11 cellular contexts compared by ENCODE assay signal in the genomic region with DNA sequence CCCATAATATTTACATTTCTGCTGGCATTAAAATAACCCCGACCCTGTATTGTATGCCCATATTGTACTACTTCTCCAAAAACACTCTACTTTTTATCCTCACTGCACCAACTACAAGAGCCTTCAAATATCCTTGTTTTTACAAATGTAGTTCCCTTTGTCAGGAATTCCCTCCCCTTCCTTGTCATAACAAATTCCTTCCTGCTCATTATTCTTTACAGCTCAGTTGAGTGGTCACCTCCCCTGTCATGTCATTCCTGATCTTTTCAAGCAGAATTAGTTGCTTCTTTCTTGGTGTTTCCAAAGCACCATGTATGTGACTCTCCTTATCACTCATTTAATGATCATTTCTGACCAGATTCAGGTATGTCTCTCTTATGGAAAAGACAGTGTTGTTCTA.
DNase-seq lines count a peak whose midpoint lies in the region; ATAC-seq and TF ChIP-seq lines count a peak whose summit lies in the region.
"Had no signal": no experiment of that assay in that cellular context is flagged by ENCODE, and none has a peak within 500 bp of the region (broad histone marks: within the 10 kb centered on the region; RNA-seq: fewer than 3 reads in every experiment).

No MANE protein-coding gene starts in this region.

- TF ChIP-seq CTCF in nephron (IDR thresholded peaks at IDR 0.05; ENCODE audit: unreplicated experiment in 3 of 3), result no peak

- no peaks in the 10 kb centered on the region for H3K36me3 Mint-ChIP-seq in nephron (ENCODE audit: low read depth)
- no peaks in the 10 kb centered on the region for H3K36me3 Mint-ChIP-seq in activated naive CD4-positive, alpha-beta T cell treated with anti-CD3 and anti-CD28 coated beads, Interleukin-2, amount 50 U/mL, for 72 hours
- H3K36me3 Mint-ChIP-seq: CD8-positive, alpha-beta memory T cell had no signal

- H3K4me1 Mint-ChIP-seq in nephron, result peaks cover 34% of the 10 kb centered on the region
- H3K4me1 Mint-ChIP-seq: CD8-positive, alpha-beta memory T cell had no signal

- peaks cover 3% of the 10 kb centered on the region for H3K27me3 Mint-ChIP-seq in nephron (ENCODE audit: low read depth)

- no peak for ATAC-seq in activated CD4-positive, CD25-positive, alpha-beta regulatory T cell treated with anti-CD3 and anti-CD28 coated beads, Interleukin-2, amount 50 U/mL, for 24 hours
- no peak for ATAC-seq in activated naive CD4-positive, alpha-beta T cell treated with anti-CD3 and anti-CD28 coated beads, Interleukin-2, amount 50 U/mL, for 72 hours
- ATAC-seq in HG02610 (IDR thresholded peaks at IDR 0.05; ENCODE audit: unreplicated experiment), result no peak
- ATAC-seq: A549 had no signal

- peak; percentile 10 for DNase-seq in DMS 273 (lab: John Stamatoyannopoulos, UW; ENCODE audit: unreplicated experiment)
- DNase-seq in NCI-H69 (lab: John Stamatoyannopoulos, UW), result peak; percentile 14
- DNase-seq in activated naive CD4-positive, alpha-beta T cell treated with anti-CD3 and anti-CD28 coated beads, Interleukin-2, amount 50 U/mL, for 72 hours (ENCODE audit: low spot score in 2 of 2), result no peak
- DNase-seq: BE2C; Caco-2; CD8-positive, alpha-beta memory T cell; GOT3 had no signal

- peak overlapping the region; percentile 29 to 93 (median 55) for H3K27ac Mint-ChIP-seq in nephron
- no peak overlapping the region for H3K27ac Mint-ChIP-seq in activated naive CD4-positive, alpha-beta T cell treated with anti-CD3 and anti-CD28 coated beads, Interleukin-2, amount 50 U/mL, for 72 hours
- H3K27ac Mint-ChIP-seq: CD8-positive, alpha-beta memory T cell had no signal

- H3K9me3 Mint-ChIP-seq in nephron, result no peaks in the 10 kb centered on the region
- no peaks in the 10 kb centered on the region for H3K9me3 Mint-ChIP-seq in activated naive CD4-positive, alpha-beta T cell treated with anti-CD3 and anti-CD28 coated beads, Interleukin-2, amount 50 U/mL, for 72 hours
- H3K9me3 Mint-ChIP-seq: CD8-positive, alpha-beta memory T cell had no signal

- no peak overlapping the region for H3K4me3 Mint-ChIP-seq in nephron
- H3K4me3 Mint-ChIP-seq: CD8-positive, alpha-beta memory T cell had no signal

Comparison
In these comparisons a context has a peak if more than half of its experiments do, and no peak if none do; other contexts are left out.
1. DNase-seq: peak in DMS 273 (single experiment) and NCI-H69 (single experiment); none in activated naive CD4-positive, alpha-beta T cell treated with anti-CD3 and anti-CD28 coated beads, Interleukin-2, amount 50 U/mL, for 72 hours (0 of 2).
2. H3K27ac Mint-ChIP-seq: peak in nephron (3 of 3); none in activated naive CD4-positive, alpha-beta T cell treated with anti-CD3 and anti-CD28 coated beads, Interleukin-2, amount 50 U/mL, for 72 hours (0 of 2).